In the genomic region with DNA sequence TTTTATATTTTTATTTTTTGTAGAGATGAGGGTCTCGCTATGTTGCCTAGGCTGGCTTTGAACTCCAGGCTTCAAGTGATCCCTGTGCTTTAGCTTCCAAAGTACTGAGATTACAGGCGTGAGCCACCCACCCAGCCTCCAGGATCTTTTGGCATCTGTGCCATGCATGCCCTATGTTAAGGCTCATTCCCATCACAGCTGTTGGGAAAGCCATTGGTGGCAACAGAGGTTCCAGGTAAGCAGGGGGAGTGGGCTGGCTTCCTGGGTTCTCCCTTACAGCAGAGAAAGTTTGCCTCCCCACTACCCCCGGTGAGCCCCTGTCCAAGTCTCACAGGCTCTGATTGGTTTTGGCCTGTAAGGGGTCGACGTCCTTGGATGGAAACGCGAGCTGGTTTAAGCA, we compare ENCODE assay signal across 23 cellular contexts.
"Had no signal": no experiment of that assay in that cellular context is flagged by ENCODE, and none has a peak within 500 bp of the region (broad histone marks: within the 10 kb centered on the region; RNA-seq: fewer than 3 reads in every experiment).

No MANE protein-coding gene starts in this region.

- H3K27me3 ChIP-seq: neural progenitor cell, pancreas, right atrium auricular region, right lobe of liver, sigmoid colon, stomach, tibial artery, transverse colon, upper lobe of right lung, uterus had no signal

- ATAC-seq: naive thymus-derived CD4-positive, alpha-beta T cell; natural killer cell; right lobe of liver; stimulated activated effector memory CD8-positive, alpha-beta T cell treated with anti-CD3 and anti-CD28 coated beads, Interleukin-12 subunit alpha, Interleukin-12 subunit beta, amount 100 ng/mL, for 72 hours; stimulated activated naive B cell treated with anti-CD40 and anti-IgM and Interleukin-4, amounts not matched to agents 10 μg/mL and 1 μg/mL and 100 μg/mL, for 72 hours; upper lobe of right lung had no signal

- H3K9me3 ChIP-seq: pancreas, prostate gland, right atrium auricular region, right lobe of liver, sigmoid colon, stomach, tibial artery, transverse colon, upper lobe of right lung, uterus had no signal

- H3K36me3 ChIP-seq: neural progenitor cell, pancreas, prostate gland, right atrium auricular region, right lobe of liver, sigmoid colon, stomach, tibial artery, transverse colon, upper lobe of right lung, uterus had no signal

- DNase-seq: naive thymus-derived CD4-positive, alpha-beta T cell; natural killer cell; occipital lobe; pancreas; retina; right lobe of liver; sigmoid colon; small intestine; stimulated activated CD4-positive, alpha-beta T cell treated with anti-CD3 and anti-CD28 coated beads, Interleukin-15, amount 100 ng/mL, for 24 hours; stimulated activated CD4-positive, alpha-beta T cell treated with anti-CD3 and anti-CD28 coated beads, Interleukin-2, amount 100 ng/mL, for 24 hours; stimulated activated CD4-positive, alpha-beta T cell treated with anti-CD3 and anti-CD28 coated beads, Interleukin-2, amount 100 ng/mL, for 48 hours; stimulated activated CD4-positive, alpha-beta T cell treated with anti-CD3 and anti-CD28 coated beads, Interleukin-4, amount 100 ng/mL, for 24 hours; stimulated activated naive B cell treated with anti-CD40 and anti-IgM and Interleukin-4, amounts not matched to agents 10 μg/mL and 1 μg/mL and 100 μg/mL, for 72 hours; stimulated activated naive CD4-positive, alpha-beta T cell treated with Interleukin-2 at 50 U/mL for 16 hours; stomach; tibial artery; transverse colon; upper lobe of right lung; uterus had no signal

- H3K4me1 ChIP-seq: neural progenitor cell, pancreas, prostate gland, right atrium auricular region, right lobe of liver, sigmoid colon, stomach, transverse colon, upper lobe of right lung, uterus had no signal

- H3K4me3 ChIP-seq: neural progenitor cell, pancreas, prostate gland, right atrium auricular region, right lobe of liver, sigmoid colon, stomach, tibial artery, transverse colon, upper lobe of right lung, uterus had no signal

- H3K27ac ChIP-seq: neural progenitor cell, pancreas, prostate gland, right atrium auricular region, right lobe of liver, sigmoid colon, stomach, tibial artery, transverse colon, upper lobe of right lung, uterus had no signal
